In the genomic region with DNA sequence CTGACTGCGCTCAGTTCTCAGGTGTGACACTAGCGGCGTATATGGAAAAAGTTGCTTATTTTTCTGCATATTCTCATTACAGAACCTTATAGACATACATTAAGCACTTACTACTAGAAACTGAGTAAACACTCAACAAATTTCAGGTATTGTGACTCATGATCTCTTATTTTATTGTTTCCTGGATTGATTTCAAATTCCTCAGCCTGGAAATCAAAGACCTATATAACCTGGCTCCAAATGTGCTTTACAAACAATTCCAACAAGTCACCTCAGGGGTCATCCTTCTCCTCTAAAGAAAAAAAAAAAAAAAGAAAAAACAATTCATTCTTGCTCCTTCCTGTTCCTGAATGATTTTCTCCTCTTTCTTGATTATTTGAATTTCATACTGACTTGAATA, we compare ENCODE assay signal across 26 cellular contexts.
"Had no signal": no experiment of that assay in that cellular context is flagged by ENCODE, and none has a peak within 500 bp of the region (broad histone marks: within the 10 kb centered on the region; RNA-seq: fewer than 3 reads in every experiment).

No MANE protein-coding gene starts in this region.

- H3K27me3 Mint-ChIP-seq: activated naive CD8-positive, alpha-beta T cell treated with anti-CD3 and anti-CD28 coated beads, Interleukin-2, amount 50 U/mL, for 24 hours; brain; T-helper 17 cell had no signal

- DNase-seq: activated CD4-positive, alpha-beta T cell treated with anti-CD3 and anti-CD28 coated beads for 48 hours; activated CD4-positive, alpha-beta T cell treated with anti-CD3 and anti-CD28 coated beads, Interleukin-2, amount 50 U/mL, for 4 hours; activated CD4-positive, CD25-positive, alpha-beta regulatory T cell treated with anti-CD3 and anti-CD28 coated beads, Interleukin-2, amount 50 U/mL, for 72 hours; activated CD8-positive, alpha-beta memory T cell treated with anti-CD3 and anti-CD28 coated beads, Interleukin-2, amount 50 U/mL, for 48 hours; activated CD8-positive, alpha-beta T cell treated with anti-CD3 and anti-CD28 coated beads, Interleukin-2, amount 10 ng/mL, durations not matched to agents 7 days and 5 days; activated effector memory CD4-positive, alpha-beta T cell treated with Interleukin-2 at 50 U/mL for 16 hours; activated naive CD4-positive, alpha-beta T cell; activated naive CD8-positive, alpha-beta T cell treated with anti-CD3 and anti-CD28 coated beads, Interleukin-2, amount 50 U/mL, for 24 hours; activated T-cell treated with anti-CD3 and anti-CD28 coated beads, Interleukin-2, amount 50 U/mL, for 1 hour; Kasumi-1; NCI-H1048; NCI-H1417 treated with DMSO at 0.1 percent for 48 hours; NCI-H1694; NCI-H2081; NCI-H446; NCI-H526; NCI-H82; Peyer's patch; SHP77 treated with DMSO at 0.1 percent for 48 hours; T-helper 17 cell; T-helper 9 cell had no signal

- H3K4me1 Mint-ChIP-seq: activated naive CD8-positive, alpha-beta T cell treated with anti-CD3 and anti-CD28 coated beads, Interleukin-2, amount 50 U/mL, for 24 hours; brain; T-helper 17 cell had no signal

- H3K27ac ChIP-seq: ascending aorta, cardiac muscle cell, Peyer's patch had no signal

- H3K27me3 ChIP-seq: ascending aorta, cardiac muscle cell, Peyer's patch had no signal

- H3K9me3 ChIP-seq: ascending aorta, Peyer's patch had no signal

- H3K4me3 ChIP-seq: ascending aorta, cardiac muscle cell, Peyer's patch had no signal

- H3K36me3 ChIP-seq: ascending aorta, cardiac muscle cell, Peyer's patch had no signal

- H3K27ac Mint-ChIP-seq: activated CD8-positive, alpha-beta T cell treated with anti-CD3 and anti-CD28 coated beads, Interleukin-2, amount 10 ng/mL, durations not matched to agents 7 days and 5 days; activated naive CD4-positive, alpha-beta T cell treated with anti-CD3 and anti-CD28 coated beads, Interleukin-2, amount 50 U/mL, for 72 hours; activated naive CD8-positive, alpha-beta T cell treated with anti-CD3 and anti-CD28 coated beads, Interleukin-2, amount 50 U/mL, for 24 hours; brain; T-helper 17 cell; WTC11 had no signal

- H3K4me3 Mint-ChIP-seq: activated CD8-positive, alpha-beta T cell treated with anti-CD3 and anti-CD28 coated beads, Interleukin-2, amount 10 ng/mL, durations not matched to agents 7 days and 5 days; activated naive CD8-positive, alpha-beta T cell treated with anti-CD3 and anti-CD28 coated beads, Interleukin-2, amount 50 U/mL, for 24 hours; brain; T-helper 17 cell; WTC11 had no signal

- H3K36me3 Mint-ChIP-seq: activated naive CD4-positive, alpha-beta T cell treated with anti-CD3 and anti-CD28 coated beads, Interleukin-2, amount 50 U/mL, for 72 hours; brain; WTC11 had no signal

- H3K9me3 Mint-ChIP-seq: activated naive CD8-positive, alpha-beta T cell treated with anti-CD3 and anti-CD28 coated beads, Interleukin-2, amount 50 U/mL, for 24 hours; brain had no signal
